38 cellular contexts compared by ENCODE assay signal in genomic region chr10:126129026-126129425, GRCh38.
"Had no signal": no experiment of that assay in that cellular context is flagged by ENCODE, and none has a peak within 500 bp of the region (broad histone marks: within the 10 kb centered on the region; RNA-seq: fewer than 3 reads in every experiment).

No MANE protein-coding gene starts in this region.

- H3K27ac ChIP-seq: ascending aorta, cardiac muscle cell, WERI-Rb-1 had no signal

- H3K4me3 ChIP-seq: ascending aorta, cardiac muscle cell had no signal

- H3K27ac Mint-ChIP-seq: activated CD4-positive, alpha-beta memory T cell treated with anti-CD3 and anti-CD28 coated beads, Interleukin-2, amount 10 ng/mL, durations not matched to agents 7 days and 5 days; activated CD4-positive, alpha-beta T cell treated with anti-CD3 and anti-CD28 coated beads for 36 hours; activated CD4-positive, alpha-beta T cell treated with anti-CD3 and anti-CD28 coated beads, Interleukin-2, amount 10 ng/mL, durations not matched to agents 7 days and 5 days; activated CD8-positive, alpha-beta memory T cell treated with anti-CD3 and anti-CD28 coated beads, Interleukin-2, amount 10 ng/mL, durations not matched to agents 7 days and 5 days; activated CD8-positive, alpha-beta T cell treated with anti-CD3 and anti-CD28 coated beads, Interleukin-2, amount 10 ng/mL, durations not matched to agents 7 days and 5 days; activated naive CD4-positive, alpha-beta T cell treated with anti-CD3 and anti-CD28 coated beads, Interleukin-2, amount 10 ng/mL, durations not matched to agents 7 days and 5 days; activated naive CD4-positive, alpha-beta T cell treated with anti-CD3 and anti-CD28 coated beads, Interleukin-2, amount 50 U/mL, for 24 hours; activated naive CD8-positive, alpha-beta T cell; activated naive CD8-positive, alpha-beta T cell treated with anti-CD3 and anti-CD28 coated beads, Interleukin-2, amount 10 ng/mL, durations not matched to agents 7 days and 5 days; activated naive CD8-positive, alpha-beta T cell treated with anti-CD3 and anti-CD28 coated beads, Interleukin-2, amount 50 U/mL, for 24 hours; activated T-cell treated with anti-CD3 and anti-CD28 coated beads, Interleukin-2, amount 50 U/mL, for 24 hours; activated T-helper 2 cell treated with anti-CD3 and anti-CD28 coated beads, Interferon-gamma antibody, Interleukin-2, Interleukin-4, amounts not matched to agents 10 μg/mL and 5 μg/mL and 100 μg/mL, durations not matched to agents 14 hours and 24 hours and 36 hours; brain; T-helper 1 cell treated with Interleukin-12 subunit alpha and Interleukin-12 subunit beta and Interleukin-4 antibody, amounts not matched to agents 30 μg/mL and 1 μg/mL, for 36 hours; T-helper 2 cell treated with Interferon-gamma antibody and Interleukin-4, amounts not matched to agents 5 μg/mL and 100 μg/mL, for 36 hours had no signal

- H3K4me3 Mint-ChIP-seq: activated CD4-positive, alpha-beta memory T cell treated with anti-CD3 and anti-CD28 coated beads, Interleukin-2, amount 10 ng/mL, durations not matched to agents 7 days and 5 days; activated CD4-positive, alpha-beta T cell treated with anti-CD3 and anti-CD28 coated beads for 36 hours; activated CD4-positive, alpha-beta T cell treated with anti-CD3 and anti-CD28 coated beads, Interleukin-2, amount 10 ng/mL, durations not matched to agents 7 days and 5 days; activated CD8-positive, alpha-beta memory T cell treated with anti-CD3 and anti-CD28 coated beads, Interleukin-2, amount 10 ng/mL, durations not matched to agents 7 days and 5 days; activated CD8-positive, alpha-beta T cell treated with anti-CD3 and anti-CD28 coated beads, Interleukin-2, amount 10 ng/mL, durations not matched to agents 7 days and 5 days; activated naive CD4-positive, alpha-beta T cell treated with anti-CD3 and anti-CD28 coated beads, Interleukin-2, amount 10 ng/mL, durations not matched to agents 7 days and 5 days; activated naive CD4-positive, alpha-beta T cell treated with anti-CD3 and anti-CD28 coated beads, Interleukin-2, amount 50 U/mL, for 24 hours; activated naive CD8-positive, alpha-beta T cell; activated naive CD8-positive, alpha-beta T cell treated with anti-CD3 and anti-CD28 coated beads, Interleukin-2, amount 10 ng/mL, durations not matched to agents 7 days and 5 days; activated naive CD8-positive, alpha-beta T cell treated with anti-CD3 and anti-CD28 coated beads, Interleukin-2, amount 50 U/mL, for 24 hours; activated T-cell treated with anti-CD3 and anti-CD28 coated beads, Interleukin-2, amount 50 U/mL, for 24 hours; brain; central memory CD8-positive, alpha-beta T cell; T-helper 1 cell treated with Interleukin-12 subunit alpha and Interleukin-12 subunit beta and Interleukin-4 antibody, amounts not matched to agents 30 μg/mL and 1 μg/mL, for 36 hours; T-helper 2 cell treated with Interferon-gamma antibody and Interleukin-4, amounts not matched to agents 5 μg/mL and 100 μg/mL, for 36 hours; WTC11 had no signal

- H3K36me3 Mint-ChIP-seq: activated naive CD4-positive, alpha-beta T cell treated with anti-CD3 and anti-CD28 coated beads, Interleukin-2, amount 10 ng/mL, durations not matched to agents 7 days and 5 days; activated naive CD4-positive, alpha-beta T cell treated with anti-CD3 and anti-CD28 coated beads, Interleukin-2, amount 50 U/mL, for 24 hours; activated naive CD8-positive, alpha-beta T cell; activated naive CD8-positive, alpha-beta T cell treated with anti-CD3 and anti-CD28 coated beads, Interleukin-2, amount 10 ng/mL, durations not matched to agents 7 days and 5 days; WTC11 had no signal

- H3K4me1 ChIP-seq: ascending aorta had no signal

- H3K9me3 Mint-ChIP-seq: activated CD4-positive, alpha-beta T cell treated with anti-CD3 and anti-CD28 coated beads, Interleukin-2, amount 10 ng/mL, durations not matched to agents 7 days and 5 days; activated naive CD4-positive, alpha-beta T cell treated with anti-CD3 and anti-CD28 coated beads, Interleukin-2, amount 50 U/mL, for 24 hours; activated naive CD8-positive, alpha-beta T cell treated with anti-CD3 and anti-CD28 coated beads, Interleukin-2, amount 50 U/mL, for 24 hours; activated T-helper 2 cell treated with anti-CD3 and anti-CD28 coated beads, Interferon-gamma antibody, Interleukin-2, Interleukin-4, amounts not matched to agents 10 μg/mL and 5 μg/mL and 100 μg/mL, durations not matched to agents 14 hours and 24 hours and 36 hours; T-helper 2 cell treated with Interferon-gamma antibody and Interleukin-4, amounts not matched to agents 5 μg/mL and 100 μg/mL, for 36 hours had no signal

- H3K27me3 ChIP-seq: ascending aorta, cardiac muscle cell had no signal

- H3K4me1 Mint-ChIP-seq: activated CD4-positive, alpha-beta memory T cell treated with anti-CD3 and anti-CD28 coated beads, Interleukin-2, amount 10 ng/mL, durations not matched to agents 7 days and 5 days; activated CD4-positive, alpha-beta T cell treated with anti-CD3 and anti-CD28 coated beads for 36 hours; activated CD4-positive, alpha-beta T cell treated with anti-CD3 and anti-CD28 coated beads, Interleukin-2, amount 10 ng/mL, durations not matched to agents 7 days and 5 days; activated CD8-positive, alpha-beta memory T cell treated with anti-CD3 and anti-CD28 coated beads, Interleukin-2, amount 10 ng/mL, durations not matched to agents 7 days and 5 days; activated naive CD4-positive, alpha-beta T cell treated with anti-CD3 and anti-CD28 coated beads, Interleukin-2, amount 10 ng/mL, durations not matched to agents 7 days and 5 days; activated naive CD4-positive, alpha-beta T cell treated with anti-CD3 and anti-CD28 coated beads, Interleukin-2, amount 50 U/mL, for 24 hours; activated naive CD8-positive, alpha-beta T cell treated with anti-CD3 and anti-CD28 coated beads, Interleukin-2, amount 10 ng/mL, durations not matched to agents 7 days and 5 days; activated naive CD8-positive, alpha-beta T cell treated with anti-CD3 and anti-CD28 coated beads, Interleukin-2, amount 50 U/mL, for 24 hours; central memory CD8-positive, alpha-beta T cell had no signal

- H3K36me3 ChIP-seq: ascending aorta, cardiac muscle cell, WERI-Rb-1 had no signal

- H3K9me3 ChIP-seq: ascending aorta had no signal

- H3K27me3 Mint-ChIP-seq: activated CD4-positive, alpha-beta memory T cell treated with anti-CD3 and anti-CD28 coated beads, Interleukin-2, amount 10 ng/mL, durations not matched to agents 7 days and 5 days; activated CD4-positive, alpha-beta T cell treated with anti-CD3 and anti-CD28 coated beads, Interleukin-2, amount 10 ng/mL, durations not matched to agents 7 days and 5 days; activated CD8-positive, alpha-beta memory T cell treated with anti-CD3 and anti-CD28 coated beads, Interleukin-2, amount 10 ng/mL, durations not matched to agents 7 days and 5 days; activated naive CD4-positive, alpha-beta T cell treated with anti-CD3 and anti-CD28 coated beads, Interleukin-2, amount 10 ng/mL, durations not matched to agents 7 days and 5 days; activated naive CD4-positive, alpha-beta T cell treated with anti-CD3 and anti-CD28 coated beads, Interleukin-2, amount 50 U/mL, for 24 hours; activated naive CD8-positive, alpha-beta T cell treated with anti-CD3 and anti-CD28 coated beads, Interleukin-2, amount 10 ng/mL, durations not matched to agents 7 days and 5 days; activated naive CD8-positive, alpha-beta T cell treated with anti-CD3 and anti-CD28 coated beads, Interleukin-2, amount 50 U/mL, for 24 hours; central memory CD8-positive, alpha-beta T cell had no signal

- DNase-seq: activated CD4-positive, alpha-beta memory T cell treated with anti-CD3 and anti-CD28 coated beads, Interleukin-2, amount 10 ng/mL, durations not matched to agents 7 days and 5 days; activated CD4-positive, alpha-beta T cell treated with anti-CD3 and anti-CD28 coated beads for 1 hour; activated CD4-positive, alpha-beta T cell treated with anti-CD3 and anti-CD28 coated beads for 36 hours; activated CD4-positive, alpha-beta T cell treated with anti-CD3 and anti-CD28 coated beads for 48 hours; activated CD4-positive, alpha-beta T cell treated with anti-CD3 and anti-CD28 coated beads, Interleukin-2, amount 10 ng/mL, durations not matched to agents 7 days and 5 days; activated CD4-positive, alpha-beta T cell treated with anti-CD3 and anti-CD28 coated beads, Interleukin-2, amount 50 U/mL, for 48 hours; activated CD4-positive, CD25-positive, alpha-beta regulatory T cell; activated CD8-positive, alpha-beta memory T cell treated with anti-CD3 and anti-CD28 coated beads for 24 hours; activated CD8-positive, alpha-beta memory T cell treated with anti-CD3 and anti-CD28 coated beads, Interleukin-2, amount 10 ng/mL, durations not matched to agents 7 days and 5 days; activated CD8-positive, alpha-beta memory T cell treated with anti-CD3 and anti-CD28 coated beads, Interleukin-2, amount 50 U/mL, for 48 hours; activated CD8-positive, alpha-beta T cell treated with anti-CD3 and anti-CD28 coated beads, Interleukin-2, amount 10 ng/mL, durations not matched to agents 7 days and 5 days; activated effector memory CD4-positive, alpha-beta T cell treated with Interleukin-2 at 50 U/mL for 16 hours; activated gamma-delta T cell; activated naive CD4-positive, alpha-beta T cell treated with anti-CD3 and anti-CD28 coated beads, Interleukin-2, amount 10 ng/mL, durations not matched to agents 7 days and 5 days; activated naive CD4-positive, alpha-beta T cell treated with Interleukin-2 at 50 U/mL for 16 hours; activated naive CD8-positive, alpha-beta T cell treated with anti-CD3 and anti-CD28 coated beads, Interleukin-2, amount 10 ng/mL, durations not matched to agents 7 days and 5 days; activated naive CD8-positive, alpha-beta T cell treated with anti-CD3 and anti-CD28 coated beads, Interleukin-2, amount 50 U/mL, for 24 hours; activated T-cell treated with anti-CD3 and anti-CD28 coated beads, Interleukin-2, amount 50 U/mL, for 24 hours; activated T-cell treated with anti-CD3 and anti-CD28 coated beads, Interleukin-2, amount 50 U/mL, for 48 hours; amygdala; anterior cingulate cortex; caudate nucleus; cerebellar nuclear complex; T-helper 1 cell; T-helper 2 cell; T-helper 9 cell; WERI-Rb-1 had no signal

- ATAC-seq: activated CD4-positive, alpha-beta T cell treated with anti-CD3 and anti-CD28 coated beads for 36 hours; activated CD4-positive, CD25-positive, alpha-beta regulatory T cell treated with anti-CD3 and anti-CD28 coated beads, Interleukin-2, amount 50 U/mL, for 24 hours; activated CD8-positive, alpha-beta memory T cell treated with anti-CD3 and anti-CD28 coated beads, Interleukin-2, amount 10 ng/mL, durations not matched to agents 7 days and 5 days; activated CD8-positive, alpha-beta T cell treated with anti-CD3 and anti-CD28 coated beads, Interleukin-2, amount 10 ng/mL, durations not matched to agents 7 days and 5 days; WTC11 had no signal
